ENCODE assay signal across 1 cellular context in the genomic region with DNA sequence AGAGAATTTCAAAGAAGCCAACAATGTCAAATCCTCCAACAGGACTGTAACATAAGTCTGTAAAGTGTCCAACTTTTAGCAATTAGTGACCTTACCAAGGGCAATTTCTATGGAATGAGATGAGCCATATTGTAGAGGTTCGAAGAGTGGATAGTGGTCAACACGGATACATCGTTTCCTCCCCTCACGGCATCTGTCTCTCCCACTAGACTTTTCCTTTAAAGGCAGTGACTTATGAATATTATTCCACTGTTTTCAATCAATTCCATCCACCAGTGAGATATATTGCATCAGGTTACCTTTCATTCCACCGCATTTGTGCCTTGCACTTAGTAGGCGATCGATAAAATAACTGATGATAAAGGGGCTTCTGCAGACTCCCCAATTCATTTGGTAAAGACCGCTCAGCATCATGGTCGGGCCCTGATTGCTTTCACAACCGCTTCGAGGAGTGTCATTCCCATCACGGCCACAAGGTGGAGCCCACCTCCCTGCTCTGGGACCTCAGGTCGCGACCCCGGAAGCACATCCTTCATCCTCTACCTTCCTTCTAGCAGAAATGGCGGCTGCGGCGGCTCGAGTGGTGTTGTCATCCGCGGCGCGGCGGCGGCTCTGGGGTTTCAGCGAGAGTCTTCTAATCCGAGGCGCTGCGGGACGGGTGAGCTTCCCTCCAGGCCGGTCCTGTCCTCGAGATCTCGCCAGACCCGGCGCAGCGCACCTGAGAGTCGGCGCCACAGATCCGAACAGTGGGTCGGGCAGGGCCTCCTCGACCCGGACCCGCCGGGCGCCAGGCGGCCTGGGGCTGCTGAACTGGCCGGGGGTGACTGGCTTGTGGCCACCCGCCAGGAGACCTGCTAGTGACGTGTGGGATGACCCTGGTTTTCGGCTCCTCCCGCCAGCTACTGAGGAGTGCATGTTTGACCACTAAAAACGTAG.
TF ChIP-seq lines count a peak whose summit lies in the region.

Gene PMPCB (plus strand): TSS at position 535 of the 936 bp plus-strand sequence. CDS start 25 bp downstream, at position 560.

TF ChIP-seq in HepG2, 621 proteins besides CTCF, POLR2A, EP300 and RAD21 (continued from another document and continues in another):
- TF ChIP-seq, protein P1, sequence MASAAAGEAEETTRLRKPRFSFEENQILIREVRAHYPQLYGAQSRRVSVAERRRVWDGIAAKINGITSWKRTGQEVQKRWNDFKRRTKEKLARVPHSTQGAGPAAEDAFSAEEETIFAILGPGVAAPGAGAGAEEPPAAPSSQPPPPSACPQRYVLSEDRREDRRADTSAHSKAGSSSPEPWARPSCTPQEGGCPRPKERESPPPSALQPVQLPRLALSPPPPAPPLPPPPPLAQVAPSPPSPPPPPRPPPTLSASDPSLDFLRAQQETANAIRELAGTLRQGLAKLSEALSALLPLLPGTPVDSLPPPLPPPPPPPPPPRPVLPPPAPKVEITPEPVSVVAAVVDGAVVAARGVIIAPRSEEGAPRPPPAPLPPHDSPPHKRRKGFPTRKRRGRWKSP (CRISPR knock-in tag; IDR thresholded peaks at IDR 0.05) = peak; percentile 78; the same call in 1 of the 2 replicates
- TF ChIP-seq TRIM24 (CRISPR knock-in tag; IDR thresholded peaks at IDR 0.05) (no peak), ZBTB46 (CRISPR knock-in tag; IDR thresholded peaks at IDR 0.05; ENCODE audit: borderline replicate concordance) (no peak), FOXA3 (CRISPR knock-in tag; IDR thresholded peaks at IDR 0.05) (0 out of 2 replicates have a peak, but pooled peaks have one; percentile 32), GRHL1 (CRISPR knock-in tag; conservative IDR thresholded peaks at IDR 0.05) (no peak), AFF4 (CRISPR knock-in tag; IDR thresholded peaks at IDR 0.05) (no peak), TBP (CRISPR knock-in tag; IDR thresholded peaks at IDR 0.05) (no peak), SUZ12 (IDR thresholded peaks at IDR 0.05; ENCODE audit: low read depth, low read length) (no peak), SALL1 (CRISPR knock-in tag; IDR thresholded peaks at IDR 0.05) (peak; percentile 92), TEAD2 (CRISPR knock-in tag; IDR thresholded peaks at IDR 0.05) (0 out of 2 replicates have a peak, but pooled peaks have one; percentile 15), ZNF513 (CRISPR knock-in tag; conservative IDR thresholded peaks at IDR 0.05) (no peak), PRDM10 (CRISPR knock-in tag; IDR thresholded peaks at IDR 0.05; ENCODE audit: low read depth) (peak; percentile 49; the same call in 1 of the 2 replicates), TCF7 (IDR thresholded peaks at IDR 0.05; ENCODE audit: low read depth) (no peak)
- TF ChIP-seq, protein P2, sequence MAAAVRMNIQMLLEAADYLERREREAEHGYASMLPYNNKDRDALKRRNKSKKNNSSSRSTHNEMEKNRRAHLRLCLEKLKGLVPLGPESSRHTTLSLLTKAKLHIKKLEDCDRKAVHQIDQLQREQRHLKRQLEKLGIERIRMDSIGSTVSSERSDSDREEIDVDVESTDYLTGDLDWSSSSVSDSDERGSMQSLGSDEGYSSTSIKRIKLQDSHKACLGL (CRISPR knock-in tag; IDR thresholded peaks at IDR 0.05) = no peak
- TF ChIP-seq, protein P3, sequence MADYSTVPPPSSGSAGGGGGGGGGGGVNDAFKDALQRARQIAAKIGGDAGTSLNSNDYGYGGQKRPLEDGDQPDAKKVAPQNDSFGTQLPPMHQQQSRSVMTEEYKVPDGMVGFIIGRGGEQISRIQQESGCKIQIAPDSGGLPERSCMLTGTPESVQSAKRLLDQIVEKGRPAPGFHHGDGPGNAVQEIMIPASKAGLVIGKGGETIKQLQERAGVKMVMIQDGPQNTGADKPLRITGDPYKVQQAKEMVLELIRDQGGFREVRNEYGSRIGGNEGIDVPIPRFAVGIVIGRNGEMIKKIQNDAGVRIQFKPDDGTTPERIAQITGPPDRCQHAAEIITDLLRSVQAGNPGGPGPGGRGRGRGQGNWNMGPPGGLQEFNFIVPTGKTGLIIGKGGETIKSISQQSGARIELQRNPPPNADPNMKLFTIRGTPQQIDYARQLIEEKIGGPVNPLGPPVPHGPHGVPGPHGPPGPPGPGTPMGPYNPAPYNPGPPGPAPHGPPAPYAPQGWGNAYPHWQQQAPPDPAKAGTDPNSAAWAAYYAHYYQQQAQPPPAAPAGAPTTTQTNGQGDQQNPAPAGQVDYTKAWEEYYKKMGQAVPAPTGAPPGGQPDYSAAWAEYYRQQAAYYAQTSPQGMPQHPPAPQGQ (CRISPR knock-in tag; IDR thresholded peaks at IDR 0.05; ENCODE audit: borderline replicate concordance) = no peak
- TF ChIP-seq, protein P4, sequence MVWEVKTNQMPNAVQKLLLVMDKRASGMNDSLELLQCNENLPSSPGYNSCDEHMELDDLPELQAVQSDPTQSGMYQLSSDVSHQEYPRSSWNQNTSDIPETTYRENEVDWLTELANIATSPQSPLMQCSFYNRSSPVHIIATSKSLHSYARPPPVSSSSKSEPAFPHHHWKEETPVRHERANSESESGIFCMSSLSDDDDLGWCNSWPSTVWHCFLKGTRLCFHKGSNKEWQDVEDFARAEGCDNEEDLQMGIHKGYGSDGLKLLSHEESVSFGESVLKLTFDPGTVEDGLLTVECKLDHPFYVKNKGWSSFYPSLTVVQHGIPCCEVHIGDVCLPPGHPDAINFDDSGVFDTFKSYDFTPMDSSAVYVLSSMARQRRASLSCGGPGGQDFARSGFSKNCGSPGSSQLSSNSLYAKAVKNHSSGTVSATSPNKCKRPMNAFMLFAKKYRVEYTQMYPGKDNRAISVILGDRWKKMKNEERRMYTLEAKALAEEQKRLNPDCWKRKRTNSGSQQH (CRISPR knock-in tag; IDR thresholded peaks at IDR 0.05; ENCODE audit: low read depth) = peak; percentile 63; the same call in 1 of the 2 replicates
